21 cellular contexts compared by ENCODE assay signal in the genomic region with DNA sequence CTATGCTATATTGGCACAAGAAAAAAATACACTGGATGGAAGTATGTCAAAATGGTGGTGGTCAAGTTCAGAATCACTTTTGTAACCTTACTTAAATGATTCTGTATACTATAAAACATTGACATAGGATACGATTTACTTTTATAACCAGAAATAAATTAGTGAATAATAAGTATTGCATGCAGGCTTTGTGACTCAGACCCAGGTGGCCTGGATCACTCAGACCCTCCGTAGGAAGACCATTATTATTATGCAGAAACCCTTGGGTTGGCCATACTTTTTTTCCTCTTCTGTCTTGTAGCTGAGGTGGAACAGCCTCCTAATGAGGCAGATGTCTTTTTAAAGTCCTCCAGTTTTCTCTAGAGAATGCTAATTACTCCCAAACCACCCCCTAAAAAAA.
DNase-seq lines count a peak whose midpoint lies in the region; ATAC-seq and TF ChIP-seq lines count a peak whose summit lies in the region.
"Had no signal": no experiment of that assay in that cellular context is flagged by ENCODE, and none has a peak within 500 bp of the region (broad histone marks: within the 10 kb centered on the region; RNA-seq: fewer than 3 reads in every experiment).

No MANE protein-coding gene starts in this region.

- H3K27ac ChIP-seq in ACC112 (ENCODE audit: low read depth, low read length) (peak overlapping the region; percentile 98), osteoblast (ENCODE audit: low read depth, low read length) (peak overlapping the region; percentile 16)
- H3K27ac ChIP-seq: KMS-11, Peyer's patch, SJCRH30 had no signal

- TF ChIP-seq CTCF in HFFc6 (IDR thresholded peaks at IDR 0.05) (no peak), chondrocyte (IDR thresholded peaks at IDR 0.05) (no peak), osteoblast (IDR thresholded peaks at IDR 0.05; ENCODE audit: extremely low read depth, low read depth, low read length) (no peak)

- H3K36me3 ChIP-seq in ACC112 (ENCODE audit: insufficient read depth, low read length) = peaks cover 10% of the 10 kb centered on the region
- H3K36me3 ChIP-seq in osteoblast (ENCODE audit: insufficient read depth, low read length) = no peaks in the 10 kb centered on the region
- H3K36me3 ChIP-seq: Peyer's patch, SJCRH30 had no signal

- H3K9me3 Mint-ChIP-seq in HFFc6 (peaks cover 4% of the 10 kb centered on the region; the same call in 1 of the 2 replicates), chondrocyte (ENCODE audit: low read depth) (no peaks in the 10 kb centered on the region)
- H3K9me3 Mint-ChIP-seq: T-helper 1 cell treated with Interleukin-12 subunit alpha and Interleukin-12 subunit beta and Interleukin-4 antibody, amounts not matched to agents 30 μg/mL and 1 μg/mL, for 36 hours had no signal

- H3K4me3 Mint-ChIP-seq in HFFc6 (peak overlapping the region; percentile 14; the same call in 1 of the 2 replicates), chondrocyte (ENCODE audit: unreplicated experiment) (no peak overlapping the region)
- H3K4me3 Mint-ChIP-seq: CD4-positive, CD25-positive, alpha-beta regulatory T cell; T-helper 1 cell treated with Interleukin-12 subunit alpha and Interleukin-12 subunit beta and Interleukin-4 antibody, amounts not matched to agents 30 μg/mL and 1 μg/mL, for 36 hours had no signal

- H3K4me2 ChIP-seq in osteoblast (ENCODE audit: insufficient read depth, low read length) = no peak overlapping the region
- H3K4me2 ChIP-seq: KMS-11 had no signal

- DNase-seq in HFFc6 (no peak), chondrocyte (ENCODE audit: low spot score) (no peak), osteoblast (ENCODE audit: insufficient read length, low spot score, missing footprints) (no peak), DMS 273 treated with DMSO at 0.1 percent for 48 hours (lab: John Stamatoyannopoulos, UW) (no peak)
- DNase-seq in activated effector memory CD4-positive, alpha-beta T cell treated with anti-CD3 and anti-CD28 coated beads, Interleukin-2, amount 50 U/mL, for 16 hours = no peak
- DNase-seq: CD4-positive, CD25-positive, alpha-beta regulatory T cell; COR-L47; DMS79 treated with DMSO at 0.1 percent for 48 hours; H7; NCI-H1105; NCI-H146; NCI-H2029 treated with DMSO at 0.1 percent for 48 hours; NCI-H345; NCI-H524; NCI-H82; Peyer's patch; SJCRH30 had no signal

- ATAC-seq in GM21447 (IDR thresholded peaks at IDR 0.05; ENCODE audit: unreplicated experiment) = no peak

- no peaks in the 10 kb centered on the region; the same call in 1 of the 2 replicates for H3K27me3 Mint-ChIP-seq in HFFc6 (ENCODE audit: insufficient read depth)
- no peaks in the 10 kb centered on the region for H3K27me3 Mint-ChIP-seq in chondrocyte (ENCODE audit: low read depth)
- H3K27me3 Mint-ChIP-seq: CD4-positive, CD25-positive, alpha-beta regulatory T cell had no signal

- H3K4me1 Mint-ChIP-seq in HFFc6 (ENCODE audit: low read depth) = peaks cover 98% of the 10 kb centered on the region
- H3K4me1 Mint-ChIP-seq in chondrocyte (ENCODE audit: low read depth) = peaks cover 65% of the 10 kb centered on the region
- H3K4me1 Mint-ChIP-seq: CD4-positive, CD25-positive, alpha-beta regulatory T cell had no signal

- H3K27ac Mint-ChIP-seq in HFFc6 = no peak overlapping the region; the same call in 1 of the 2 replicates
- H3K27ac Mint-ChIP-seq in chondrocyte (ENCODE audit: unreplicated experiment) = peak overlapping the region; percentile 62
- H3K27ac Mint-ChIP-seq: CD4-positive, CD25-positive, alpha-beta regulatory T cell; T-helper 1 cell treated with Interleukin-12 subunit alpha and Interleukin-12 subunit beta and Interleukin-4 antibody, amounts not matched to agents 30 μg/mL and 1 μg/mL, for 36 hours had no signal

- H3K27me3 ChIP-seq in ACC112 (ENCODE audit: insufficient read depth, low read length) (no peaks in the 10 kb centered on the region), osteoblast (ENCODE audit: insufficient read depth, low read length) (no peaks in the 10 kb centered on the region)
- H3K27me3 ChIP-seq: Peyer's patch, SJCRH30 had no signal

- H3K4me3 ChIP-seq in ACC112 (ENCODE audit: low read depth, low read length) = no peak overlapping the region
- no peak overlapping the region for H3K4me3 ChIP-seq in osteoblast (ENCODE audit: insufficient read depth, low read length)
- H3K4me3 ChIP-seq: Peyer's patch, SJCRH30 had no signal

- H3K9me3 ChIP-seq in osteoblast (ENCODE audit: low read depth, low read length) = no peaks in the 10 kb centered on the region
- H3K9me3 ChIP-seq: Peyer's patch had no signal

- H3K36me3 Mint-ChIP-seq in HFFc6 (ENCODE audit: low read depth) = peaks cover 37% of the 10 kb centered on the region
- peaks cover 3% of the 10 kb centered on the region for H3K36me3 Mint-ChIP-seq in chondrocyte (ENCODE audit: low read depth)
- H3K36me3 Mint-ChIP-seq: CD4-positive, CD25-positive, alpha-beta regulatory T cell had no signal

- H3K4me1 ChIP-seq in ACC112 (ENCODE audit: control insufficient read depth, insufficient read depth, low read length, unreplicated experiment) (peaks cover 89% of the 10 kb centered on the region), osteoblast (ENCODE audit: insufficient read depth, low read length) (peaks cover 63% of the 10 kb centered on the region)
- H3K4me1 ChIP-seq: Peyer's patch, SJCRH30 had no signal

- no peaks in the 10 kb centered on the region for H4K20me1 ChIP-seq in osteoblast (ENCODE audit: insufficient read depth, low read length)

- H3K79me2 ChIP-seq in ACC112 (ENCODE audit: control insufficient read depth, insufficient read depth, low read length, unreplicated experiment) (peaks cover 61% of the 10 kb centered on the region), osteoblast (ENCODE audit: insufficient read depth, low read length) (peaks cover 75% of the 10 kb centered on the region)

- no peak overlapping the region for H2AFZ ChIP-seq in ACC112 (ENCODE audit: low read length, unreplicated experiment)
- no peak overlapping the region for H2AFZ ChIP-seq in osteoblast (ENCODE audit: low read length)
